In genomic region chr3:53196575-53197407, GRCh38 we compare ENCODE assay signal across 8 cellular contexts. TPM values are rescaled to one million over a fixed set of nuclear protein-coding genes. Genes with fewer than 3 reads are reported as not detected.
A peak's percentile ranks its signal among the peaks of the same experiment; 100 is the strongest.
DNase-seq lines count a peak whose midpoint lies in the region; ATAC-seq and TF ChIP-seq lines count a peak whose summit lies in the region.

No MANE protein-coding gene starts in this region.

- H3K27me3 Mint-ChIP-seq in CD4-positive, CD25-positive, alpha-beta regulatory T cell: peaks cover 4% of the 10 kb centered on the region

- POLR2A ChIA-PET in HEK293 (lab: Yijun Ruan, JAX): interaction anchor here (0.7 kb wide), 1 partner anchor 62 kb away, joined by 4 read pairs; no protein-coding TSS in a partner anchor

- H3K27me3 ChIP-seq in CD4-positive, CD25-positive, alpha-beta regulatory T cell (ENCODE audit: control insufficient read depth, insufficient read depth, low read length): no peaks in the 10 kb centered on the region
- H3K27me3 ChIP-seq in effector memory CD4-positive, alpha-beta T cell (replicated peaks; ENCODE audit: control insufficient read depth, insufficient read depth, low read length, poor library complexity, severe bottlenecking): no peaks in the 10 kb centered on the region

- CTCF ChIA-PET in HEK293 (lab: Yijun Ruan, JAX): interaction anchor here (0.5 to 2.9 kb wide), 33 partner anchors 11 to 1215 kb away, joined by 3 to 54 read pairs (median 4); partner anchors contain the start of gene DCP1A

- no peak overlapping the region for H3K9ac ChIP-seq in SK-N-MC (ENCODE audit: insufficient read length)

- peaks cover 11% of the 10 kb centered on the region for H3K36me3 ChIP-seq in CD4-positive, CD25-positive, alpha-beta regulatory T cell (ENCODE audit: control insufficient read depth, insufficient read depth, low read length)
- H3K36me3 ChIP-seq in HEK293 (ENCODE audit: control insufficient read depth in 2 of 2, insufficient read depth in 1 of 2, low read length in 2 of 2) (peaks cover 0 to 42% of the 10 kb centered on the region in 2 experiments; a peak in 1 of 3 replicates), SK-N-MC (ENCODE audit: insufficient read depth, low read length) (no peaks in the 10 kb centered on the region)
- H3K36me3 ChIP-seq in effector memory CD4-positive, alpha-beta T cell (ENCODE audit: control insufficient read depth, insufficient read depth, low read length): peaks cover 4% of the 10 kb centered on the region

- TF ChIP-seq CTCF in HEK293 (tag by site-specific recombination; IDR thresholded peaks at IDR 0.05) (no peak), omental fat pad (IDR thresholded peaks at IDR 0.05) (no peak)

- no peaks in the 10 kb centered on the region for H3K9me3 Mint-ChIP-seq in CD4-positive, CD25-positive, alpha-beta regulatory T cell

- H3K27ac Mint-ChIP-seq in CD4-positive, CD25-positive, alpha-beta regulatory T cell: no peak overlapping the region

- ATAC-seq in CD4-positive, CD25-positive, alpha-beta regulatory T cell (ENCODE audit: low read depth in 2 of 2): peak in 1 of 2 donors; percentile 30
- no peak for ATAC-seq in omental fat pad (ENCODE audit: low FRiP score)

- no peaks in the 10 kb centered on the region for H3K9me3 ChIP-seq in CD4-positive, CD25-positive, alpha-beta regulatory T cell (ENCODE audit: control insufficient read depth in 2 of 2, low read length in 2 of 2)
- H3K9me3 ChIP-seq in HEK293 (ENCODE audit: control insufficient read depth, insufficient read depth, low read depth, low read length): no peaks in the 10 kb centered on the region
- no peaks in the 10 kb centered on the region for H3K9me3 ChIP-seq in SK-N-MC (ENCODE audit: low read depth, low read length)
- H3K9me3 ChIP-seq in effector memory CD4-positive, alpha-beta T cell (ENCODE audit: control insufficient read depth, low read length): no peaks in the 10 kb centered on the region

- H3K4me3 ChIP-seq in CD4-positive, CD25-positive, alpha-beta regulatory T cell (ENCODE audit: low read depth, low read length): no peak overlapping the region
- H3K4me3 ChIP-seq in HEK293 (ENCODE audit: low read depth, low read length): no peak overlapping the region
- H3K4me3 ChIP-seq in SK-N-MC: no peak overlapping the region
- no peak overlapping the region for H3K4me3 ChIP-seq in effector memory CD4-positive, alpha-beta T cell (ENCODE audit: insufficient read depth, low read depth, low read length, poor library complexity, severe bottlenecking)

- peak in 2 of 3 donors; percentile 13 to 50 for DNase-seq in CD4-positive, CD25-positive, alpha-beta regulatory T cell
- DNase-seq in SK-N-MC (ENCODE audit: low read depth, low spot score) (no peak), cerebellar nuclear complex (lab: John Stamatoyannopoulos, UW) (no peak), omental fat pad (ENCODE audit: low spot score) (no peak), dedifferentiated amniotic fluid mesenchymal stem cell (ENCODE audit: extremely low spot score) (no peak)
- DNase-seq in effector memory CD4-positive, alpha-beta T cell: peak in 2 of 3 donors; percentile 14 to 27
- DNase-seq in stimulated activated CD4-positive, alpha-beta T cell treated with anti-CD3 and anti-CD28 coated beads, Interleukin-4, amount 100 ng/mL, for 48 hours (ENCODE audit: low read depth in 2 of 2): peak; percentile 32 to 34

- peaks cover 5% of the 10 kb centered on the region for H3K4me1 ChIP-seq in CD4-positive, CD25-positive, alpha-beta regulatory T cell (ENCODE audit: control insufficient read depth, insufficient read depth, low read length, poor library complexity, severe bottlenecking)
- no peaks in the 10 kb centered on the region for H3K4me1 ChIP-seq in HEK293 (ENCODE audit: control insufficient read depth, insufficient read depth, low read length)
- peaks cover 3% of the 10 kb centered on the region for H3K4me1 ChIP-seq in effector memory CD4-positive, alpha-beta T cell (ENCODE audit: control insufficient read depth, insufficient read depth, low read length, poor library complexity, severe bottlenecking)

- H3K36me3 Mint-ChIP-seq in CD4-positive, CD25-positive, alpha-beta regulatory T cell: peaks cover 10% of the 10 kb centered on the region

- no peak overlapping the region for H3K4me3 Mint-ChIP-seq in CD4-positive, CD25-positive, alpha-beta regulatory T cell

- peaks cover 0 to 13% (median 2%) of the 10 kb centered on the region in 4 donors for H3K4me1 Mint-ChIP-seq in CD4-positive, CD25-positive, alpha-beta regulatory T cell

- no peak overlapping the region for H3K27ac ChIP-seq in CD4-positive, CD25-positive, alpha-beta regulatory T cell (ENCODE audit: insufficient read depth, low read length, poor library complexity, severe bottlenecking)
- H3K27ac ChIP-seq in HEK293 (ENCODE audit: extremely low read depth, low read depth, low read length) (no peak overlapping the region), SK-N-MC (0 out of 2 replicates have a peak overlapping the region, but pooled peaks have one; percentile 25)
- no peak overlapping the region for H3K27ac ChIP-seq in effector memory CD4-positive, alpha-beta T cell (ENCODE audit: insufficient read depth, low read length, poor library complexity, severe bottlenecking)

TF ChIP-seq in HEK293, 187 proteins besides CTCF, POLR2A, EP300 and RAD21 (continues in another document):
- TF ChIP-seq KLF10 (tag by site-specific recombination; IDR thresholded peaks at IDR 0.05) (peak; percentile 36; the same call in 1 of the 2 replicates), GLIS1 (tag by site-specific recombination; IDR thresholded peaks at IDR 0.05) (peak; percentile 76), ZFP69B (tag by site-specific recombination; IDR thresholded peaks at IDR 0.05) (no peak), ZNF518A (tag by site-specific recombination; conservative IDR thresholded peaks at IDR 0.05; ENCODE audit: low read depth) (0 out of 2 replicates have a peak, but pooled peaks have one; percentile 25), PRDM10 (tag by site-specific recombination; IDR thresholded peaks at IDR 0.05) (peak; percentile 82)

RNA-seq across cellular contexts. Expression of gene PRKCD, which starts 35.8 kb away (rescaled TPM):
- total RNA-seq in CD4-positive, CD25-positive, alpha-beta regulatory T cell: 33.6 TPM
- polyA plus RNA-seq in CD4-positive, CD25-positive, alpha-beta regulatory T cell: 10 to 100 TPM; 13.6 to 21.2 (median 15.8) TPM
- total RNA-seq in omental fat pad: 10 to 100 TPM; 21.5 to 39.9 (median 30.3) TPM

RNA-seq across cellular contexts. Expression of gene TKT, which starts 59.0 kb away (rescaled TPM):
- 95.6 TPM for total RNA-seq in CD4-positive, CD25-positive, alpha-beta regulatory T cell
- polyA plus RNA-seq in CD4-positive, CD25-positive, alpha-beta regulatory T cell: 10 to 100 TPM; 59.0 to 76.2 (median 70.6) TPM
- 100 to 1,000 TPM; 187 to 325 (median 254) TPM for total RNA-seq in omental fat pad

Comparison
In these comparisons a context has a peak if more than half of its experiments do, and no peak if none do; other contexts are left out.
1. DNase-seq: peak in CD4-positive, CD25-positive, alpha-beta regulatory T cell (2 of 3), effector memory CD4-positive, alpha-beta T cell (2 of 3) and stimulated activated CD4-positive, alpha-beta T cell treated with anti-CD3 and anti-CD28 coated beads, Interleukin-4, amount 100 ng/mL, for 48 hours (2 of 2); none in SK-N-MC (single experiment), cerebellar nuclear complex (0 of 2), omental fat pad (single experiment) and dedifferentiated amniotic fluid mesenchymal stem cell (single experiment).